In genomic region chr3:51680663-51681230, GRCh38 we compare ENCODE assay signal across 11 cellular contexts. TPM values are rescaled to one million over a fixed set of nuclear protein-coding genes. Genes with fewer than 3 reads are reported as not detected.
DNase-seq lines count a peak whose midpoint lies in the region; ATAC-seq and TF ChIP-seq lines count a peak whose summit lies in the region.
"Had no signal": no experiment of that assay in that cellular context is flagged by ENCODE, and none has a peak within 500 bp of the region (broad histone marks: within the 10 kb centered on the region; RNA-seq: fewer than 3 reads in every experiment).

No MANE protein-coding gene starts in this region.

- H3K4me3 ChIP-seq in right atrium auricular region, result no peak overlapping the region
- H3K4me3 ChIP-seq in lower lobe of right lung, result no peak overlapping the region
- H3K4me3 ChIP-seq: ovary had no signal

- intact Hi-C loops in Right ventricle myocardium inferior (cut with DNase I) (no loop called here), lower lobe of right lung (cut with DNase I) (no loop called here)

- H3K4me3 Mint-ChIP-seq in type B pancreatic cell, result no peak overlapping the region

- H3K36me3 ChIP-seq in right atrium auricular region (peaks cover 23% of the 10 kb centered on the region), lower lobe of right lung (peaks cover 39% of the 10 kb centered on the region)
- H3K36me3 ChIP-seq: ovary had no signal

- TF ChIP-seq CTCF in right atrium auricular region (IDR thresholded peaks at IDR 0.05) (no peak), lower lobe of right lung (IDR thresholded peaks at IDR 0.05) (no peak), type B pancreatic cell (conservative IDR thresholded peaks at IDR 0.05) (no peak)

- no peaks in the 10 kb centered on the region for H3K27me3 ChIP-seq in right atrium auricular region
- no peaks in the 10 kb centered on the region for H3K27me3 ChIP-seq in lower lobe of right lung (ENCODE audit: low read depth)
- H3K27me3 ChIP-seq: ovary had no signal

- H3K36me3 Mint-ChIP-seq in activated naive CD4-positive, alpha-beta T cell treated with anti-CD3 and anti-CD28 coated beads, Interleukin-2, amount 50 U/mL, for 72 hours, result peaks cover 14 to 20% of the 10 kb centered on the region in 2 donors
- peaks cover 7% of the 10 kb centered on the region for H3K36me3 Mint-ChIP-seq in type B pancreatic cell

- no peaks in the 10 kb centered on the region for H3K27me3 Mint-ChIP-seq in type B pancreatic cell

- H3K27ac Mint-ChIP-seq in activated naive CD4-positive, alpha-beta T cell treated with anti-CD3 and anti-CD28 coated beads, Interleukin-2, amount 50 U/mL, for 72 hours, result peak overlapping the region; percentile 7 to 86
- H3K27ac Mint-ChIP-seq in type B pancreatic cell, result peak overlapping the region; percentile 46

- ATAC-seq in Right ventricle myocardium inferior, result no peak
- ATAC-seq in activated naive CD4-positive, alpha-beta T cell treated with anti-CD3 and anti-CD28 coated beads, Interleukin-2, amount 50 U/mL, for 72 hours, result no peak
- no peak for ATAC-seq in lower lobe of right lung
- ATAC-seq in HG02840 (IDR thresholded peaks at IDR 0.05; ENCODE audit: low FRiP score, unreplicated experiment), result no peak

- H3K27ac ChIP-seq in right atrium auricular region (peak overlapping the region in 1 of 2 donors; percentile 3), lower lobe of right lung (peak overlapping the region; percentile 53)
- H3K27ac ChIP-seq: ovary, WERI-Rb-1 had no signal

- DNase-seq in Right ventricle myocardium inferior (ENCODE audit: missing footprints) (peak; percentile 21), right atrium auricular region (ENCODE audit: low spot score) (no peak), lower lobe of right lung (no peak), type B pancreatic cell (ENCODE audit: extremely low spot score, unreplicated experiment) (no peak), NCI-H524 treated with DMSO at 0.1 percent for 48 hours (lab: John Stamatoyannopoulos, UW) (no peak), DMS114 treated with DMSO at 0.1 percent for 48 hours (lab: John Stamatoyannopoulos, UW; ENCODE audit: unreplicated experiment) (no peak)
- DNase-seq in activated naive CD4-positive, alpha-beta T cell treated with anti-CD3 and anti-CD28 coated beads, Interleukin-2, amount 50 U/mL, for 72 hours (ENCODE audit: low spot score in 2 of 2), result no peak
- DNase-seq: NCI-H1436 treated with DMSO at 0.1 percent for 48 hours, ovary, WERI-Rb-1 had no signal

- peaks cover 0 to 73% of the 10 kb centered on the region in 2 donors for H3K4me1 ChIP-seq in right atrium auricular region
- peaks cover 44% of the 10 kb centered on the region for H3K4me1 ChIP-seq in lower lobe of right lung

- H3K9me3 Mint-ChIP-seq in activated naive CD4-positive, alpha-beta T cell treated with anti-CD3 and anti-CD28 coated beads, Interleukin-2, amount 50 U/mL, for 72 hours, result no peaks in the 10 kb centered on the region
- H3K9me3 Mint-ChIP-seq in type B pancreatic cell, result no peaks in the 10 kb centered on the region

- peaks cover 11% of the 10 kb centered on the region for H3K4me1 Mint-ChIP-seq in type B pancreatic cell (ENCODE audit: unreplicated experiment)

- no peaks in the 10 kb centered on the region for H3K9me3 ChIP-seq in right atrium auricular region
- H3K9me3 ChIP-seq in lower lobe of right lung, result no peaks in the 10 kb centered on the region
- H3K9me3 ChIP-seq: ovary had no signal

RNA-seq across cellular contexts. Expression of gene TEX264, which starts 9.7 kb away (rescaled TPM):
- total RNA-seq in Right ventricle myocardium inferior (37.1 TPM), right atrium auricular region (10 to 100 TPM; 55.9 to 62.3 TPM), lower lobe of right lung (43.5 TPM), type B pancreatic cell (ENCODE audit: low replicate concordance) (43.8 and 50.0 TPM in 2 replicates)
- total RNA-seq in activated naive CD4-positive, alpha-beta T cell treated with anti-CD3 and anti-CD28 coated beads, Interleukin-2, amount 50 U/mL, for 72 hours, result 10 to 100 TPM; 25.7 to 44.0 TPM

RNA-seq across cellular contexts. Expression of gene GRM2, which starts 26.1 kb away (rescaled TPM):
- total RNA-seq in Right ventricle myocardium inferior (0.03 TPM), right atrium auricular region (under 1 TPM; 0.16 to 0.19 TPM), lower lobe of right lung (0.15 TPM), type B pancreatic cell (ENCODE audit: low replicate concordance) (0.29 and 0.58 TPM in 2 replicates)
- under 1 TPM; 0.16 to 0.54 TPM for total RNA-seq in activated naive CD4-positive, alpha-beta T cell treated with anti-CD3 and anti-CD28 coated beads, Interleukin-2, amount 50 U/mL, for 72 hours
